1 cellular context compared by ENCODE assay signal in the genomic region with DNA sequence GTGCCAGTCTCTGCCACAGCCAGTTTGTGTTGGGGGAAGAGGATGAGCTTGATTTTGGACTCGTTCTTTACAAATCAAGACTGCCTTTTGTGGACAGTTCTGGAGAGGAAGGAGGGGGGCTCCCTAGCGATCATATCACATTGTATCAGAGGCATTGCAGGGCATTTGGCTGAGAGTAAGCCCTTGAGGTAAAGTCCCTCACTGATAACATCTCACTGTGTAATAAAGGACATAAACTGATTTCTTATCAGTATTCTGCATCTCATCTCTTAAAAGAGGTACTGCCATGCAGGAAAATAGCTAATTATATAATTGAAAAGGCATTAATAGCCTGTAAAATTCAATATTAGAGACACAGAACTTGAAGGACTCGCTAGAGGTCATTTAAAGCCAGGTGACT.
TF ChIP-seq lines count a peak whose summit lies in the region.

No MANE protein-coding gene starts in this region.

TF ChIP-seq in GM23338, 12 proteins besides CTCF, POLR2A, EP300 and RAD21 (continued from another document):
- TF ChIP-seq ZNF462 (CRISPR knock-in tag; IDR thresholded peaks at IDR 0.05) (no peak), JUNB (IDR thresholded peaks at IDR 0.05; ENCODE audit: unreplicated experiment) (no peak), ZNF331 (CRISPR knock-in tag; IDR thresholded peaks at IDR 0.05; ENCODE audit: low read depth) (no peak), REST (IDR thresholded peaks at IDR 0.05; ENCODE audit: unreplicated experiment) (no peak), CREB1 (CRISPR knock-in tag; IDR thresholded peaks at IDR 0.05; ENCODE audit: low read depth) (no peak), POLR2AphosphoS5 (IDR thresholded peaks at IDR 0.05; ENCODE audit: low read depth) (no peak)
